Comparison of ENCODE assay signal across 18 cellular contexts in the genomic region with DNA sequence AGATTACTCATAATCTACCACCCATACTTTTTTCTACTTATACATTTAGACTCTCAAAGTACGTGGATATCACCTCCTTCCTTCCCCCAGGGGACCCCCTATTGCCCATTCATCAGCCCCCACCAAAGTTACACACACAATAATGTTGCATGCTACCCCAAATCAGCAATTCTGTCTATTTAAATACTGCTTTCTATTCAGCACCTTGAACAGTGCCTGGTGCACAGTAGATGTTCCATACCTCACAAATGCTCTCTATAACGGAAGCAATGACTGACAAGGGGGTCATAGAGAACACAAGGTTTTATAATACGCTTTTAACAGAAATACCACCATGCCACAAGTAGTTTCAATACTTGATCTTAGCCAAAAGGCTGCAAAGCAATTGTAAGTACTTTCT.
DNase-seq lines count a peak whose midpoint lies in the region; FAIRE-seq and TF ChIP-seq lines count a peak whose summit lies in the region.
"Had no signal": no experiment of that assay in that cellular context is flagged by ENCODE, and none has a peak within 500 bp of the region (broad histone marks: within the 10 kb centered on the region; RNA-seq: fewer than 3 reads in every experiment).

No MANE protein-coding gene starts in this region.

- CTCF ChIA-PET in HEK293 (lab: Yijun Ruan, JAX) (no interaction called here), endothelial cell of umbilical vein (lab: Charles Lee) (no interaction called here)

- TF ChIP-seq POLR2A in endothelial cell of umbilical vein (IDR thresholded peaks at IDR 0.05; ENCODE audit: low read depth, low read length): no peak

- no TSS peak for BruUV-seq in endothelial cell of umbilical vein (replicated peaks; lab: Mats Ljungman, UMichigan)

- H3K9me1 ChIP-seq in endothelial cell of umbilical vein (replicated peaks; ENCODE audit: control insufficient read depth, extremely low read depth, insufficient read depth, low read length): no peaks in the 10 kb centered on the region

- no peaks in the 10 kb centered on the region for H3K4me1 ChIP-seq in HEK293 (ENCODE audit: control insufficient read depth, insufficient read depth, low read length)
- H3K4me1 ChIP-seq in endothelial cell of umbilical vein (ENCODE audit: control insufficient read depth, extremely low read depth, insufficient read depth, low read length): no peaks in the 10 kb centered on the region

- DNase-seq in amniotic epithelial cell (ENCODE audit: low read depth) (peak; percentile 16), endothelial cell of umbilical vein (ENCODE audit: low read depth, low spot score) (no peak), urothelium cell line (ENCODE audit: low spot score) (no peak), NCI-H1105 treated with DMSO at 0.1 percent for 48 hours (lab: John Stamatoyannopoulos, UW) (no peak), NCI-H1694 (lab: John Stamatoyannopoulos, UW) (no peak), SHP77 treated with DMSO at 0.1 percent for 48 hours (lab: John Stamatoyannopoulos, UW) (no peak)
- DNase-seq: AML-193; CD4-positive, alpha-beta memory T cell; DMS153; DMS79; GDM1; Karpas-422; KBM-7 had no signal

- no peak overlapping the region for H3K4me2 ChIP-seq in endothelial cell of umbilical vein (ENCODE audit: insufficient read depth, low read length)
- H3K4me2 ChIP-seq: GM23338 had no signal

- intact Hi-C loops in endothelial cell of umbilical vein (cut with micrococcal nuclease): no loop called here

- no peak for TF ChIP-seq CTCF in HEK293 (tag by site-specific recombination; IDR thresholded peaks at IDR 0.05)
- TF ChIP-seq CTCF in endothelial cell of umbilical vein (IDR thresholded peaks at IDR 0.05; ENCODE audit: extremely low read depth in 1 of 2, insufficient read depth in 1 of 2, low read depth in 1 of 2, low read length in 2 of 2): no peak

- H3K9me3 ChIP-seq in HEK293 (ENCODE audit: control insufficient read depth, insufficient read depth, low read depth, low read length) (no peaks in the 10 kb centered on the region), endothelial cell of umbilical vein (replicated peaks; ENCODE audit: control insufficient read depth, insufficient read depth, low read length) (no peaks in the 10 kb centered on the region)

- H3K36me3 ChIP-seq in HEK293 (ENCODE audit: control insufficient read depth in 2 of 2, insufficient read depth in 1 of 2, low read length in 2 of 2): no peaks in the 10 kb centered on the region
- H3K36me3 ChIP-seq in endothelial cell of umbilical vein (ENCODE audit: control insufficient read depth in 2 of 2, extremely low read depth in 1 of 2, insufficient read depth in 2 of 2, low read length in 2 of 2): no peaks in the 10 kb centered on the region

- no peaks in the 10 kb centered on the region for H4K20me1 ChIP-seq in endothelial cell of umbilical vein (replicated peaks; ENCODE audit: control insufficient read depth, extremely low read depth, insufficient read depth, low read length)

- dilution Hi-C loops in endothelial cell of umbilical vein (cut with MboI; ENCODE audit: extremely low pct_ligation_motif_present, low sequenced_read_pairs): no loop called here

- H3K9ac ChIP-seq in endothelial cell of umbilical vein (replicated peaks; ENCODE audit: extremely low read depth, insufficient read depth, low read length): no peak overlapping the region

- FAIRE-seq in endothelial cell of umbilical vein (lab: Jason Lieb, UNC) (peak; percentile 48), urothelium cell line (lab: Jason Lieb, UNC) (peak; percentile 94)
- FAIRE-seq: A204.1, H54 had no signal

- no peaks in the 10 kb centered on the region for H3K79me2 ChIP-seq in endothelial cell of umbilical vein (ENCODE audit: control insufficient read depth, insufficient read depth, low read length)

- peaks cover 0 to 2% of the 10 kb centered on the region in 2 experiments for H3K27me3 ChIP-seq in endothelial cell of umbilical vein (ENCODE audit: control insufficient read depth in 2 of 2, insufficient read depth in 2 of 2, low read length in 2 of 2)

- H3K27ac ChIP-seq in HEK293 (ENCODE audit: extremely low read depth, low read depth, low read length) (no peak overlapping the region), endothelial cell of umbilical vein (ENCODE audit: insufficient read depth, low read depth, low read length) (no peak overlapping the region)
- H3K27ac ChIP-seq: C4-2B had no signal

- POLR2A ChIA-PET in HEK293 (lab: Yijun Ruan, JAX) (no interaction called here), endothelial cell of umbilical vein (lab: Charles Lee) (no interaction called here)

- H3K4me3 ChIP-seq in HEK293 (ENCODE audit: low read depth, low read length) (no peak overlapping the region), endothelial cell of umbilical vein (replicated peaks in 1 of 3; ENCODE audit: insufficient read depth in 1 of 3, low read depth in 1 of 3, low read length in 3 of 3) (no peak overlapping the region)
- H3K4me3 ChIP-seq: GM23338 had no signal

- H2AFZ ChIP-seq in endothelial cell of umbilical vein (ENCODE audit: low read depth, low read length): no peak overlapping the region
- H2AFZ ChIP-seq: GM23338 had no signal

TF ChIP-seq in HEK293, 187 proteins besides CTCF, POLR2A, EP300 and RAD21 (continues in another document):
- TF ChIP-seq, protein P1, sequence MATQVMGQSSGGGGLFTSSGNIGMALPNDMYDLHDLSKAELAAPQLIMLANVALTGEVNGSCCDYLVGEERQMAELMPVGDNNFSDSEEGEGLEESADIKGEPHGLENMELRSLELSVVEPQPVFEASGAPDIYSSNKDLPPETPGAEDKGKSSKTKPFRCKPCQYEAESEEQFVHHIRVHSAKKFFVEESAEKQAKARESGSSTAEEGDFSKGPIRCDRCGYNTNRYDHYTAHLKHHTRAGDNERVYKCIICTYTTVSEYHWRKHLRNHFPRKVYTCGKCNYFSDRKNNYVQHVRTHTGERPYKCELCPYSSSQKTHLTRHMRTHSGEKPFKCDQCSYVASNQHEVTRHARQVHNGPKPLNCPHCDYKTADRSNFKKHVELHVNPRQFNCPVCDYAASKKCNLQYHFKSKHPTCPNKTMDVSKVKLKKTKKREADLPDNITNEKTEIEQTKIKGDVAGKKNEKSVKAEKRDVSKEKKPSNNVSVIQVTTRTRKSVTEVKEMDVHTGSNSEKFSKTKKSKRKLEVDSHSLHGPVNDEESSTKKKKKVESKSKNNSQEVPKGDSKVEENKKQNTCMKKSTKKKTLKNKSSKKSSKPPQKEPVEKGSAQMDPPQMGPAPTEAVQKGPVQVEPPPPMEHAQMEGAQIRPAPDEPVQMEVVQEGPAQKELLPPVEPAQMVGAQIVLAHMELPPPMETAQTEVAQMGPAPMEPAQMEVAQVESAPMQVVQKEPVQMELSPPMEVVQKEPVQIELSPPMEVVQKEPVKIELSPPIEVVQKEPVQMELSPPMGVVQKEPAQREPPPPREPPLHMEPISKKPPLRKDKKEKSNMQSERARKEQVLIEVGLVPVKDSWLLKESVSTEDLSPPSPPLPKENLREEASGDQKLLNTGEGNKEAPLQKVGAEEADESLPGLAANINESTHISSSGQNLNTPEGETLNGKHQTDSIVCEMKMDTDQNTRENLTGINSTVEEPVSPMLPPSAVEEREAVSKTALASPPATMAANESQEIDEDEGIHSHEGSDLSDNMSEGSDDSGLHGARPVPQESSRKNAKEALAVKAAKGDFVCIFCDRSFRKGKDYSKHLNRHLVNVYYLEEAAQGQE (tag by site-specific recombination; IDR thresholded peaks at IDR 0.05): peak; percentile 64

TF ChIP-seq in endothelial cell of umbilical vein, 7 proteins besides CTCF, POLR2A, EP300 and RAD21:
- no peak for TF ChIP-seq MYC (IDR thresholded peaks at IDR 0.05; ENCODE audit: low read depth, low read length)
- TF ChIP-seq GATA2 (IDR thresholded peaks at IDR 0.05; ENCODE audit: insufficient read depth, insufficient read length, low read depth, low read length): no peak
- TF ChIP-seq FOS (IDR thresholded peaks at IDR 0.05; ENCODE audit: borderline replicate concordance, insufficient read depth, low read length): no peak
- TF ChIP-seq JUN (IDR thresholded peaks at IDR 0.05; ENCODE audit: borderline replicate concordance, insufficient read depth, insufficient read length, low read depth): no peak
- no peak for TF ChIP-seq EZH2 (IDR thresholded peaks at IDR 0.05; ENCODE audit: borderline replicate concordance, low read depth, low read length, severe bottlenecking)
- no peak for TF ChIP-seq MAX (IDR thresholded peaks at IDR 0.05; ENCODE audit: insufficient read depth, insufficient read length)
- TF ChIP-seq POLR2AphosphoS5 (IDR thresholded peaks at IDR 0.05; ENCODE audit: insufficient read depth, low read depth, low read length): no peak
